ENCODE assay signal across 12 cellular contexts in genomic region chr9:7011395-7012067, GRCh38.
A peak's percentile ranks its signal among the peaks of the same experiment; 100 is the strongest.
DNase-seq lines count a peak whose midpoint lies in the region; ATAC-seq and TF ChIP-seq lines count a peak whose summit lies in the region.
"Had no signal": no experiment of that assay in that cellular context is flagged by ENCODE, and none has a peak within 500 bp of the region (broad histone marks: within the 10 kb centered on the region; RNA-seq: fewer than 3 reads in every experiment).

No MANE protein-coding gene starts in this region.

- no peak for TF ChIP-seq CTCF in NB4 (IDR thresholded peaks at IDR 0.05; ENCODE audit: low read depth, low read length)
- TF ChIP-seq CTCF in endothelial cell (IDR thresholded peaks at IDR 0.05; ENCODE audit: unreplicated experiment), result no peak

- peak; percentile 98 for DNase-seq in GF-D8 (lab: John Stamatoyannopoulos, UW)
- DNase-seq in NB4 (ENCODE audit: low read depth), result peak; percentile 89
- DNase-seq in endothelial cell (ENCODE audit: low spot score), result peak; percentile 10
- DNase-seq in activated CD8-positive, alpha-beta memory T cell treated with anti-CD3 and anti-CD28 coated beads, Interleukin-2, amount 50 U/mL, for 48 hours, result no peak
- no peak for DNase-seq in ecto neural progenitor cell (ENCODE audit: low spot score)
- no peak for DNase-seq in A172 (ENCODE audit: low spot score)
- DNase-seq: COR-L47; gastrocnemius medialis; stimulated activated CD8-positive, alpha-beta memory T cell treated with anti-CD3 and anti-CD28 coated beads, Interleukin-4, amount 100 ng/mL, for 48 hours had no signal

- ATAC-seq in GM21447 (IDR thresholded peaks at IDR 0.05; ENCODE audit: unreplicated experiment), result peak; percentile 57
- no peak for ATAC-seq in GM19324 (IDR thresholded peaks at IDR 0.05; ENCODE audit: low FRiP score, unreplicated experiment)
- ATAC-seq: gastrocnemius medialis had no signal

- peaks cover 37% of the 10 kb centered on the region for H3K4me1 Mint-ChIP-seq in endothelial cell (ENCODE audit: unreplicated experiment)
- H3K4me1 Mint-ChIP-seq: IgD-negative memory B cell had no signal

- H3K36me3 Mint-ChIP-seq in endothelial cell (ENCODE audit: low read depth, unreplicated experiment), result peaks cover 5% of the 10 kb centered on the region

- no peaks in the 10 kb centered on the region for H3K9me3 Mint-ChIP-seq in endothelial cell (ENCODE audit: unreplicated experiment)
- H3K9me3 Mint-ChIP-seq: IgD-negative memory B cell had no signal

- TF ChIP-seq POLR2A in NB4 (IDR thresholded peaks at IDR 0.05; ENCODE audit: extremely low read depth, insufficient read length), result no peak

- H3K27me3 Mint-ChIP-seq in endothelial cell (ENCODE audit: unreplicated experiment), result peaks cover 1% of the 10 kb centered on the region
- H3K27me3 Mint-ChIP-seq: IgD-negative memory B cell had no signal

- H3K27ac Mint-ChIP-seq in endothelial cell (ENCODE audit: unreplicated experiment), result peak overlapping the region; percentile 99

- H3K4me3 Mint-ChIP-seq in endothelial cell (ENCODE audit: unreplicated experiment), result peak overlapping the region; percentile 11
- H3K4me3 Mint-ChIP-seq: IgD-negative memory B cell had no signal

- no peak overlapping the region for H3K4me3 ChIP-seq in NB4 (ENCODE audit: low read depth, low read length)
- H3K4me3 ChIP-seq: gastrocnemius medialis had no signal

Comparison
In these comparisons a context has a peak if more than half of its experiments do, and no peak if none do; other contexts are left out.
1. DNase-seq: peak in GF-D8 (single experiment), NB4 (single experiment) and endothelial cell (single experiment); none in activated CD8-positive, alpha-beta memory T cell treated with anti-CD3 and anti-CD28 coated beads, Interleukin-2, amount 50 U/mL, for 48 hours (single experiment), ecto neural progenitor cell (single experiment) and A172 (single experiment).